In the genomic region with DNA sequence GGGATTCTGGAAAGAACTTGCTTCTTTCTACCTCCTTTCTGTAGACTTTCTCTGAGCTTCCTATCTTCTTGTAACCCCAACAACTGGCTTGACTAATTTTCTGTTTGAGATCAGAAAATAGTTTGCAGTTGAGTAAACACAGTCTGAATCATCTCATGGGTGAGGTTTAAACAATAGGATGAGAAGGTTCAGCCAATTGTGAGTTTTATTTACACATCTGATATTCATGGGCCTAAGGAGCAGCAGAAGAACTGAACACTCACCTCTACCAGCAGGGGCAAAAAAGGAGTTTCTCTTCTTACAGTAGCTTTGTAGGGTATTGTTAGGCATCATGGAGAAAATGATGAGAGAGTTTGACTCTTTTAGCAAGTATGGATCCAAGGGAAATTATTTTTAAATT, we compare ENCODE assay signal across 10 cellular contexts. TPM values are rescaled to one million over a fixed set of nuclear protein-coding genes. Genes with fewer than 3 reads are reported as not detected.
DNase-seq lines count a peak whose midpoint lies in the region; FAIRE-seq lines count a peak whose summit lies in the region.
"Had no signal": no experiment of that assay in that cellular context is flagged by ENCODE, and none has a peak within 500 bp of the region (broad histone marks: within the 10 kb centered on the region; RNA-seq: fewer than 3 reads in every experiment).

No MANE protein-coding gene starts in this region.

- in situ Hi-C loops in Caki2 (cut with HindIII; ENCODE audit: low pct_unique_long_range_greater_than_20kb, low sequenced_read_pairs) = no loop called here

- FAIRE-seq in frontal cortex (lab: Jason Lieb, UNC) = no peak

- DNase-seq in Caki2 (ENCODE audit: low read depth) (peak; percentile 31), LoVo (ENCODE audit: low spot score) (peak; percentile 38), dedifferentiated amniotic fluid mesenchymal stem cell (ENCODE audit: extremely low spot score) (peak; percentile 77), non-pigmented ciliary epithelial cell (ENCODE audit: low read depth) (peak; percentile 78), NCI-H2029 treated with DMSO at 0.1 percent for 48 hours (lab: John Stamatoyannopoulos, UW) (no peak), cerebellum (ENCODE audit: low spot score) (no peak), frontal cortex (ENCODE audit: low spot score in 2 of 2) (no peak), NCI-H2196 (lab: John Stamatoyannopoulos, UW; ENCODE audit: unreplicated experiment) (no peak)
- DNase-seq: cortex of kidney, testis had no signal

RNA-seq across cellular contexts. Expression of gene DTWD1, which starts 54.2 kb away (rescaled TPM):
- 9.9 and 19.2 TPM in 2 replicates for total RNA-seq in Caki2 (2014; rRNA removed; shearing (Covaris generic); ENCODE audit: low replicate concordance)
- total RNA-seq in cerebellum (32.5 TPM), frontal cortex (34.2 TPM)

RNA-seq across cellular contexts. Expression of gene FAM227B, which starts 54.4 kb away (rescaled TPM):
- total RNA-seq in Caki2 (2014; rRNA removed; shearing (Covaris generic); ENCODE audit: low replicate concordance) = 5.2 and 5.8 TPM in 2 replicates
- 7.6 TPM for total RNA-seq in cerebellum
- 5.3 TPM for total RNA-seq in frontal cortex

Comparison
In these comparisons a context has a peak if more than half of its experiments do, and no peak if none do; other contexts are left out.
1. DNase-seq: peak in Caki2 (single experiment), LoVo (single experiment), dedifferentiated amniotic fluid mesenchymal stem cell (single experiment) and non-pigmented ciliary epithelial cell (single experiment); none in NCI-H2029 treated with DMSO at 0.1 percent for 48 hours (single experiment), cerebellum (single experiment), frontal cortex (0 of 2) and NCI-H2196 (single experiment).